8 cellular contexts compared by ENCODE assay signal in genomic region chr9:95724253-95724991, GRCh38.
DNase-seq lines count a peak whose midpoint lies in the region; ATAC-seq and TF ChIP-seq lines count a peak whose summit lies in the region.

No MANE protein-coding gene starts in this region.

- H3K36me3 Mint-ChIP-seq in activated naive CD4-positive, alpha-beta T cell treated with anti-CD3 and anti-CD28 coated beads, Interleukin-2, amount 50 U/mL, for 24 hours = peaks cover 2% of the 10 kb centered on the region

- H3K4me2 ChIP-seq in OCI-LY3 (ENCODE audit: low read length) = peak overlapping the region; percentile 22

- peak overlapping the region; percentile 85 for H3K27ac Mint-ChIP-seq in activated naive CD4-positive, alpha-beta T cell treated with anti-CD3 and anti-CD28 coated beads, Interleukin-2, amount 50 U/mL, for 24 hours

- no peaks in the 10 kb centered on the region for H3K9me3 Mint-ChIP-seq in activated naive CD4-positive, alpha-beta T cell treated with anti-CD3 and anti-CD28 coated beads, Interleukin-2, amount 50 U/mL, for 24 hours

- peaks cover 46% of the 10 kb centered on the region for H3K4me1 Mint-ChIP-seq in activated naive CD4-positive, alpha-beta T cell treated with anti-CD3 and anti-CD28 coated beads, Interleukin-2, amount 50 U/mL, for 24 hours

- DNase-seq in GM13977 (ENCODE audit: low spot score) = peak; percentile 72
- DNase-seq in stimulated activated CD8-positive, alpha-beta memory T cell treated with anti-CD3 and anti-CD28 coated beads, Interleukin-4, amount 100 ng/mL, for 48 hours = peak; percentile 70
- DNase-seq in globus pallidus (ENCODE audit: low spot score) = no peak
- no peak for DNase-seq in NCI-H748 (lab: John Stamatoyannopoulos, UW; ENCODE audit: unreplicated experiment)
- no peak for DNase-seq in head of caudate nucleus

- H3K27ac ChIP-seq in OCI-LY3 (ENCODE audit: low read length) = no peak overlapping the region

- no peak overlapping the region for H3K9ac ChIP-seq in OCI-LY3 (ENCODE audit: low read length)

- TF ChIP-seq CTCF in GM13977 (IDR thresholded peaks at IDR 0.05; ENCODE audit: extremely low read depth, insufficient read depth, missing control alignments) (no peak), OCI-LY3 (IDR thresholded peaks at IDR 0.05; ENCODE audit: low read depth, low read length) (no peak)

- H3K4me3 ChIP-seq in OCI-LY3 (ENCODE audit: low read length) = no peak overlapping the region

- no peaks in the 10 kb centered on the region for H3K9me3 ChIP-seq in OCI-LY3 (ENCODE audit: insufficient read depth, low read length)

- H3K4me1 ChIP-seq in OCI-LY3 (ENCODE audit: low read length) = peaks cover 14% of the 10 kb centered on the region

- no peaks in the 10 kb centered on the region for H3K79me2 ChIP-seq in OCI-LY3 (ENCODE audit: low read length)

- intact Hi-C loops in head of caudate nucleus (cut with DNase I) = no loop called here

- H4K20me1 ChIP-seq in OCI-LY3 (ENCODE audit: insufficient read depth, low read length) = no peaks in the 10 kb centered on the region

- H3K27me3 Mint-ChIP-seq in activated naive CD4-positive, alpha-beta T cell treated with anti-CD3 and anti-CD28 coated beads, Interleukin-2, amount 50 U/mL, for 24 hours = no peaks in the 10 kb centered on the region

- peak; percentile 93 for ATAC-seq in HG02759 (IDR thresholded peaks at IDR 0.05; ENCODE audit: unreplicated experiment)

- peak overlapping the region; percentile 61; the same call in 1 of the 2 replicates for H2AFZ ChIP-seq in OCI-LY3 (ENCODE audit: low read depth, low read length)

- in situ Hi-C loops in GM13977 (cut with MboI; ENCODE audit: low pct_unique_long_range_greater_than_20kb, low sequenced_read_pairs, unreplicated experiment) = no loop called here

- H3K4me3 Mint-ChIP-seq in activated naive CD4-positive, alpha-beta T cell treated with anti-CD3 and anti-CD28 coated beads, Interleukin-2, amount 50 U/mL, for 24 hours = peak overlapping the region; percentile 57

- H3K36me3 ChIP-seq in OCI-LY3 (replicated peaks; ENCODE audit: low read depth, low read length) = no peaks in the 10 kb centered on the region

- no peaks in the 10 kb centered on the region for H3K27me3 ChIP-seq in OCI-LY3 (ENCODE audit: low read depth, low read length)

Comparison
In these comparisons a context has a peak if more than half of its experiments do, and no peak if none do; other contexts are left out.
1. DNase-seq: peak in GM13977 (single experiment) and stimulated activated CD8-positive, alpha-beta memory T cell treated with anti-CD3 and anti-CD28 coated beads, Interleukin-4, amount 100 ng/mL, for 48 hours (single experiment); none in globus pallidus (single experiment), NCI-H748 (single experiment) and head of caudate nucleus (0 of 42).